ENCODE assay signal across 15 cellular contexts in the genomic region with DNA sequence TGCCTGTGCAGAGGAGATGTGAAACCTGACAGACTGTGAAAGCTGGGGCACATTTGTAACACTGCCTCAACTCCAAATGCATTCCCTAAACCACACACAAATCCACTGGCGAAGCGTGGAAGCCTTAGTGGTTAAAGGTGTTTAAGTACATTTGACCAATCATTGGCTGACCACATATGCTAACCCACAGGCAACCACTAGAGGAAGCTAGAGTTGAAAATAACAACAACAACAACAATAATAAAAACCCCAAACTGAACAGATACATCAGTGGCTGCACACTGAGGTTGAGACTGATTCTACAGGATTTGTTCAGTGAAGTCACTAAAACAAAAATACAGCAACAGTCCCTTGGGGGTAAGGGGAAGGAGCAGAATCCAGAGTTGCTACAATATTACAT.
A peak's percentile ranks its signal among the peaks of the same experiment; 100 is the strongest.
DNase-seq lines count a peak whose midpoint lies in the region; ATAC-seq and TF ChIP-seq lines count a peak whose summit lies in the region.
"Had no signal": no experiment of that assay in that cellular context is flagged by ENCODE, and none has a peak within 500 bp of the region (broad histone marks: within the 10 kb centered on the region; RNA-seq: fewer than 3 reads in every experiment).

No MANE protein-coding gene starts in this region.

- DNase-seq in GM12864 (ENCODE audit: low read depth) (no peak), MM.1S (no peak), cardiac fibroblast (ENCODE audit: low read depth in 2 of 2) (peak in 1 of 2 donors; percentile 27), neural progenitor cell (ENCODE audit: low spot score) (peak; percentile 22), NCI-H128 (lab: John Stamatoyannopoulos, UW; ENCODE audit: unreplicated experiment) (no peak)
- DNase-seq in activated CD4-positive, CD25-positive, alpha-beta regulatory T cell (lab: John Stamatoyannopoulos, UW): no peak
- DNase-seq in activated naive CD4-positive, alpha-beta T cell treated with anti-CD3 and anti-CD28 coated beads, Interleukin-2, amount 50 U/mL, for 16 hours: no peak
- DNase-seq: activated CD8-positive, alpha-beta T cell treated with anti-CD3 and anti-CD28 coated beads for 36 hours; activated effector memory CD4-positive, alpha-beta T cell treated with Interleukin-2 at 50 U/mL for 16 hours; central memory CD4-positive, alpha-beta T cell; esophagus squamous epithelium; NCI-H1417 treated with DMSO at 0.1 percent for 48 hours; NCI-H524 had no signal

- ATAC-seq in HG03442 (IDR thresholded peaks at IDR 0.05; ENCODE audit: unreplicated experiment): no peak
- ATAC-seq: activated CD8-positive, alpha-beta T cell treated with anti-CD3 and anti-CD28 coated beads for 36 hours had no signal

- H2AFZ ChIP-seq in MM.1S (ENCODE audit: low read length): no peak overlapping the region
- H2AFZ ChIP-seq in neural progenitor cell (replicated peaks): no peak overlapping the region

- H4K20me1 ChIP-seq in MM.1S (ENCODE audit: insufficient read depth, low read length) (no peaks in the 10 kb centered on the region), neural progenitor cell (ENCODE audit: low read depth) (no peaks in the 10 kb centered on the region)

- H3F3A ChIP-seq in MM.1S (ENCODE audit: insufficient read depth, low read length) (no peaks in the 10 kb centered on the region), neural progenitor cell (ENCODE audit: low read depth) (no peaks in the 10 kb centered on the region)

- TF ChIP-seq CTCF in GM12864 (IDR thresholded peaks at IDR 0.05; ENCODE audit: low read depth, low read length, missing control alignments): peak; percentile 32
- peak; percentile 33 for TF ChIP-seq CTCF in MM.1S (IDR thresholded peaks at IDR 0.05; ENCODE audit: low read length)
- TF ChIP-seq CTCF in cardiac fibroblast (IDR thresholded peaks at IDR 0.05; ENCODE audit: low read depth, low read length): peak; percentile 58
- TF ChIP-seq CTCF in neural progenitor cell (IDR thresholded peaks at IDR 0.05): peak; percentile 59

- no peaks in the 10 kb centered on the region for H3K9me2 ChIP-seq in MM.1S (replicated peaks; ENCODE audit: insufficient read depth, low read length)

- H3K27me3 Mint-ChIP-seq in neural progenitor cell (ENCODE audit: insufficient read depth, low read depth): peaks cover 7% of the 10 kb centered on the region

- peaks cover 7% of the 10 kb centered on the region for H3K36me3 Mint-ChIP-seq in neural progenitor cell

- peaks cover 6% of the 10 kb centered on the region; the same call in 1 of the 2 replicates for H3K4me1 ChIP-seq in MM.1S (ENCODE audit: low read length)
- no peaks in the 10 kb centered on the region for H3K4me1 ChIP-seq in neural progenitor cell

- no peak overlapping the region for H3K4me3 Mint-ChIP-seq in neural progenitor cell
- H3K4me3 Mint-ChIP-seq: activated CD8-positive, alpha-beta T cell treated with anti-CD3 and anti-CD28 coated beads for 36 hours had no signal

- peaks cover 5% of the 10 kb centered on the region for H3K4me1 Mint-ChIP-seq in neural progenitor cell

- no peaks in the 10 kb centered on the region for H3K9me3 ChIP-seq in MM.1S (replicated peaks; ENCODE audit: insufficient read depth, low read length)
- no peaks in the 10 kb centered on the region for H3K9me3 ChIP-seq in neural progenitor cell (ENCODE audit: low read depth)
- H3K9me3 ChIP-seq: esophagus squamous epithelium, neutrophil had no signal

- H3K27ac ChIP-seq in MM.1S (ENCODE audit: low read length) (no peak overlapping the region), neural progenitor cell (no peak overlapping the region)
- H3K27ac ChIP-seq: esophagus squamous epithelium, neutrophil had no signal

- H3K27me3 ChIP-seq in MM.1S (replicated peaks; ENCODE audit: insufficient read depth, low read length) (no peaks in the 10 kb centered on the region), neural progenitor cell (no peaks in the 10 kb centered on the region)
- H3K27me3 ChIP-seq: esophagus squamous epithelium, neutrophil had no signal

- no peak overlapping the region for H3K4me2 ChIP-seq in MM.1S (ENCODE audit: low read depth, low read length)
- H3K4me2 ChIP-seq in neural progenitor cell: no peak overlapping the region

- H3K4me3 ChIP-seq in GM12864 (ENCODE audit: low read depth, low read length) (no peak overlapping the region), MM.1S (ENCODE audit: low read length) (no peak overlapping the region), cardiac fibroblast (replicated peaks in 1 of 2; ENCODE audit: low read depth in 2 of 2, low read length in 2 of 2) (no peak overlapping the region), neural progenitor cell (no peak overlapping the region)
- H3K4me3 ChIP-seq: esophagus squamous epithelium had no signal

- H3K79me2 ChIP-seq in MM.1S (ENCODE audit: low read length) (no peaks in the 10 kb centered on the region), neural progenitor cell (ENCODE audit: low read depth) (no peaks in the 10 kb centered on the region)

- H3K36me3 ChIP-seq in MM.1S (replicated peaks; ENCODE audit: insufficient read depth, low read length) (no peaks in the 10 kb centered on the region), neural progenitor cell (no peaks in the 10 kb centered on the region)
- H3K36me3 ChIP-seq: neutrophil had no signal

- H3K27ac Mint-ChIP-seq in neural progenitor cell: no peak overlapping the region
- H3K27ac Mint-ChIP-seq: activated CD8-positive, alpha-beta T cell treated with anti-CD3 and anti-CD28 coated beads for 36 hours had no signal

- H3K9ac ChIP-seq in MM.1S (ENCODE audit: low read length): no peak overlapping the region
- no peak overlapping the region for H3K9ac ChIP-seq in neural progenitor cell

- peaks cover 4% of the 10 kb centered on the region for H3K9me3 Mint-ChIP-seq in neural progenitor cell
- H3K9me3 Mint-ChIP-seq: activated CD8-positive, alpha-beta T cell treated with anti-CD3 and anti-CD28 coated beads for 36 hours had no signal
